In the genomic region with DNA sequence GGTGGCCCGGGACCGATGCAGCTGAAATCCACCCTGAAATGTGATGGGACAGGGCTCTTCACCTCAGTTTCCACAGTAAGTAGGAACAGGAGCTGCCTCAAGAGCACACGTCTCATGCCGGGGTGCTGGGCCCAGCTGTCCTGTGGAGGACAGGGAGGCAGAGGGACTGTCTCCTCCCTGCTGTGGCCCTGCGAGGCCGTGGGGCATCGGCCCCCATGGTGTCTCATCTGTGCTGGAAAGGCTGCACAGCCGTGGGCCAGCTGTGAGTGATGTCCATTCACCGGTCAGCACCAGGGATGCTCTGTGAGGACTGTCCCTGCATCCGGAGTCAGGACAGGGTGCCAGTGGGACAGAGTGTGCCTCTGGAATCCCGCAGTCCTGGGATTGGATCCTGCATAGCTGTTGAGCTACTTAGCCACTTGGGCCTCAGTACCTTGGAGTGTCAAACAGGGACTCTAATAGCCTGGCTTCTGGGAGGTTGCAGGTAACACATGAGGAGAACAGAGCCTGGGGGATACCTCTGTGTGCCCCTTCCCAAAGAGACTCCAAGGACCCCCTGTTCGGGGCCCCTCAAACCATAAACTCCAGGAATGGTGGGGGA, we compare ENCODE assay signal across 1 cellular context.
TF ChIP-seq lines count a peak whose summit lies in the region.

No MANE protein-coding gene starts in this region.

TF ChIP-seq in HepG2, 621 proteins besides CTCF, POLR2A, EP300 and RAD21:
- TF ChIP-seq, protein P1, sequence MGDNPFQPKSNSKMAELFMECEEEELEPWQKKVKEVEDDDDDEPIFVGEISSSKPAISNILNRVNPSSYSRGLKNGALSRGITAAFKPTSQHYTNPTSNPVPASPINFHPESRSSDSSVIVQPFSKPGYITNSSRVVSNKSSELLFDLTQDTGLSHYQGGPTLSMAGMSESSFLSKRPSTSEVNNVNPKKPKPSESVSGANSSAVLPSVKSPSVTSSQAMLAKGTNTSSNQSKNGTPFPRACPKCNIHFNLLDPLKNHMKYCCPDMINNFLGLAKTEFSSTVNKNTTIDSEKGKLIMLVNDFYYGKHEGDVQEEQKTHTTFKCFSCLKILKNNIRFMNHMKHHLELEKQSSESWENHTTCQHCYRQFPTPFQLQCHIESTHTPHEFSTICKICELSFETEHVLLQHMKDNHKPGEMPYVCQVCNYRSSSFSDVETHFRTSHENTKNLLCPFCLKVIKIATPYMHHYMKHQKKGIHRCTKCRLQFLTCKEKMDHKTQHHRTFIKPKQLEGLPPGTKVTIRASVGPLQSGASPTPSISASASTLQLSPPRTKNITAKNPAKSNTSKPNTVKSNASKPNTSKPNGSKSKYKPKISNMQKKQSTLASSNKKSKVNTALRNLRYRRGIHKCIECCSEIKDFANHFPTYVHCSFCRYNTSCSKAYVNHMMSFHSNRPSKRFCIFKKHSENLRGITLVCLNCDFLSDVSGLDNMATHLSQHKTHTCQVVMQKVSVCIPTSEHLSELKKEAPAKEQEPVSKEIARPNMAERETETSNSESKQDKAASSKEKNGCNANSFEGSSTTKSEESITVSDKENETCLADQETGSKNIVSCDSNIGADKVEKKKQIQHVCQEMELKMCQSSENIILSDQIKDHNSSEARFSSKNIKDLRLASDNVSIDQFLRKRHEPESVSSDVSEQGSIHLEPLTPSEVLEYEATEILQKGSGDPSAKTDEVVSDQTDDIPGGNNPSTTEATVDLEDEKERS (CRISPR knock-in tag; IDR thresholded peaks at IDR 0.05): no peak
- TF ChIP-seq KDM5A (IDR thresholded peaks at IDR 0.05; ENCODE audit: borderline replicate concordance, low read length): no peak
- no peak for TF ChIP-seq CHCHD3 (CRISPR knock-in tag; IDR thresholded peaks at IDR 0.05)
- TF ChIP-seq, protein P2, sequence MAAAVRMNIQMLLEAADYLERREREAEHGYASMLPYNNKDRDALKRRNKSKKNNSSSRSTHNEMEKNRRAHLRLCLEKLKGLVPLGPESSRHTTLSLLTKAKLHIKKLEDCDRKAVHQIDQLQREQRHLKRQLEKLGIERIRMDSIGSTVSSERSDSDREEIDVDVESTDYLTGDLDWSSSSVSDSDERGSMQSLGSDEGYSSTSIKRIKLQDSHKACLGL (CRISPR knock-in tag; IDR thresholded peaks at IDR 0.05): no peak
- TF ChIP-seq CHD4 (IDR thresholded peaks at IDR 0.05; ENCODE audit: borderline replicate concordance, low read length): no peak
- TF ChIP-seq ZNF878 (CRISPR knock-in tag; IDR thresholded peaks at IDR 0.05): no peak
- no peak for TF ChIP-seq TMF1 (CRISPR knock-in tag; IDR thresholded peaks at IDR 0.05; ENCODE audit: low read depth)
- TF ChIP-seq ZNF563 (CRISPR knock-in tag; IDR thresholded peaks at IDR 0.05): no peak
- no peak for TF ChIP-seq ARNT2 (CRISPR knock-in tag; IDR thresholded peaks at IDR 0.05; ENCODE audit: low read depth)
- TF ChIP-seq SMAD9 (CRISPR knock-in tag; IDR thresholded peaks at IDR 0.05): no peak
- no peak for TF ChIP-seq REL (CRISPR knock-in tag; conservative IDR thresholded peaks at IDR 0.05)
- TF ChIP-seq MAF1 (CRISPR knock-in tag; IDR thresholded peaks at IDR 0.05; ENCODE audit: borderline replicate concordance): no peak
- TF ChIP-seq ZNF354B (CRISPR knock-in tag; IDR thresholded peaks at IDR 0.05): no peak
